18 cellular contexts compared by ENCODE assay signal in genomic region chr16:28621756-28622155, GRCh38. TPM values are rescaled to one million over a fixed set of nuclear protein-coding genes. Genes with fewer than 3 reads are reported as not detected.
DNase-seq lines count a peak whose midpoint lies in the region; ATAC-seq lines count a peak whose summit lies in the region.
"Had no signal": no experiment of that assay in that cellular context is flagged by ENCODE, and none has a peak within 500 bp of the region (broad histone marks: within the 10 kb centered on the region; RNA-seq: fewer than 3 reads in every experiment).

No MANE protein-coding gene starts in this region.

- peak overlapping the region; percentile 85 to 87 for H3K4me3 Mint-ChIP-seq in activated T-cell treated with anti-CD3 and anti-CD28 coated beads, Interleukin-2, amount 50 U/mL, for 72 hours
- H3K4me3 Mint-ChIP-seq in activated naive CD8-positive, alpha-beta T cell treated with anti-CD3 and anti-CD28 coated beads for 36 hours: peak overlapping the region; percentile 87

- peaks cover 0 to 3% of the 10 kb centered on the region in 2 donors for H3K36me3 Mint-ChIP-seq in activated T-cell treated with anti-CD3 and anti-CD28 coated beads, Interleukin-2, amount 50 U/mL, for 72 hours (ENCODE audit: insufficient read depth in 2 of 2)
- peaks cover 9% of the 10 kb centered on the region for H3K36me3 Mint-ChIP-seq in activated naive CD8-positive, alpha-beta T cell treated with anti-CD3 and anti-CD28 coated beads for 36 hours

- H3K36me3 ChIP-seq in Karpas-422 (ENCODE audit: insufficient read depth, low read length): peaks cover 29% of the 10 kb centered on the region
- H3K36me3 ChIP-seq: thoracic aorta had no signal

- peak overlapping the region; percentile 88 for H3K4me2 ChIP-seq in Karpas-422 (ENCODE audit: low read depth, low read length, poor library complexity, severe bottlenecking)

- no peak overlapping the region for H3K27ac Mint-ChIP-seq in activated T-cell treated with anti-CD3 and anti-CD28 coated beads, Interleukin-2, amount 50 U/mL, for 72 hours
- H3K27ac Mint-ChIP-seq in activated naive CD8-positive, alpha-beta T cell treated with anti-CD3 and anti-CD28 coated beads for 36 hours: peak overlapping the region; percentile 35

- H4K20me1 ChIP-seq in Karpas-422 (ENCODE audit: insufficient read depth, low read depth, low read length): no peaks in the 10 kb centered on the region

- H3K27ac ChIP-seq in Karpas-422 (ENCODE audit: low read length): peak overlapping the region; percentile 96
- H3K27ac ChIP-seq: thoracic aorta had no signal

- peak overlapping the region; percentile 80 for H3K4me3 ChIP-seq in Karpas-422 (ENCODE audit: low read length)
- H3K4me3 ChIP-seq: mucosa of descending colon, thoracic aorta had no signal

- no peaks in the 10 kb centered on the region for H3K9me3 ChIP-seq in Karpas-422 (ENCODE audit: low read length)
- H3K9me3 ChIP-seq: mucosa of descending colon, psoas muscle, thoracic aorta had no signal

- H3K9ac ChIP-seq in Karpas-422 (ENCODE audit: low read length): peak overlapping the region; percentile 95

- DNase-seq in activated T-cell treated with anti-CD3 and anti-CD28 coated beads, Interleukin-2, amount 50 U/mL, for 72 hours: no peak
- DNase-seq in activated T-cell treated with anti-CD3 and anti-CD28 coated beads for 4 hours: no peak
- DNase-seq in Karpas-422: no peak
- DNase-seq in activated naive CD8-positive, alpha-beta T cell treated with anti-CD3 and anti-CD28 coated beads for 36 hours: no peak
- peak; percentile 24 for DNase-seq in retina
- no peak for DNase-seq in NCI-H2171 treated with DMSO at 0.1 percent for 48 hours (lab: John Stamatoyannopoulos, UW)
- no peak for DNase-seq in HuH-7.5 (ENCODE audit: low spot score)
- DNase-seq: activated CD4-positive, alpha-beta T cell treated with anti-CD3 and anti-CD28 coated beads for 4 hours; cerebellar nuclear complex; DMS79; glutamatergic neuron; mucosa of descending colon; NCI-H446; psoas muscle had no signal

- peaks cover 55% of the 10 kb centered on the region for H3K4me1 ChIP-seq in Karpas-422 (ENCODE audit: low read length)
- H3K4me1 ChIP-seq: psoas muscle had no signal

- H3K9me3 Mint-ChIP-seq in activated T-cell treated with anti-CD3 and anti-CD28 coated beads, Interleukin-2, amount 50 U/mL, for 72 hours: no peaks in the 10 kb centered on the region
- H3K9me3 Mint-ChIP-seq in activated naive CD8-positive, alpha-beta T cell treated with anti-CD3 and anti-CD28 coated beads for 36 hours: no peaks in the 10 kb centered on the region

- no peaks in the 10 kb centered on the region for H3K27me3 ChIP-seq in Karpas-422 (ENCODE audit: low read length)

- ATAC-seq in activated T-cell treated with anti-CD3 and anti-CD28 coated beads, Interleukin-2, amount 50 U/mL, for 72 hours (replicated peaks in 1 of 2): peak in 1 of 2 donors; percentile 22
- ATAC-seq in GM21381 (IDR thresholded peaks at IDR 0.05; ENCODE audit: unreplicated experiment): no peak
- ATAC-seq: Panc1 had no signal

- H3K79me2 ChIP-seq in Karpas-422 (ENCODE audit: low read length): peaks cover 32% of the 10 kb centered on the region

- H3K9me2 ChIP-seq in Karpas-422 (replicated peaks; ENCODE audit: insufficient read depth, low read length): no peaks in the 10 kb centered on the region

- no peaks in the 10 kb centered on the region for H3K27me3 Mint-ChIP-seq in activated T-cell treated with anti-CD3 and anti-CD28 coated beads, Interleukin-2, amount 50 U/mL, for 72 hours (ENCODE audit: low read depth)
- H3K27me3 Mint-ChIP-seq in activated naive CD8-positive, alpha-beta T cell treated with anti-CD3 and anti-CD28 coated beads for 36 hours: no peaks in the 10 kb centered on the region

- H3K4me1 Mint-ChIP-seq in activated T-cell treated with anti-CD3 and anti-CD28 coated beads, Interleukin-2, amount 50 U/mL, for 72 hours (ENCODE audit: low read depth): peaks cover 27% of the 10 kb centered on the region
- H3K4me1 Mint-ChIP-seq in activated naive CD8-positive, alpha-beta T cell treated with anti-CD3 and anti-CD28 coated beads for 36 hours: peaks cover 15% of the 10 kb centered on the region

- H2AFZ ChIP-seq in Karpas-422 (ENCODE audit: low read length): no peak overlapping the region

RNA-seq across cellular contexts. Expression of gene SULT1A1, which starts 11.9 kb away (rescaled TPM):
- total RNA-seq in activated T-cell treated with anti-CD3 and anti-CD28 coated beads, Interleukin-2, amount 50 U/mL, for 72 hours: 10 to 100 TPM; 12.7 to 18.6 TPM
- total RNA-seq in Karpas-422 (2014; rRNA removed; shearing (Covaris generic); ENCODE audit: low replicate concordance): 122 and 179 TPM in 2 replicates
- 10 to 100 TPM; 11.6 to 13.3 TPM for total RNA-seq in activated naive CD8-positive, alpha-beta T cell treated with anti-CD3 and anti-CD28 coated beads for 36 hours

RNA-seq across cellular contexts. Expression of gene NPIPB8, which starts 16.1 kb away (rescaled TPM):
- 1 to 10 TPM in 1 of 2 donors, not detected in 1; 2.7 TPM for total RNA-seq in activated T-cell treated with anti-CD3 and anti-CD28 coated beads, Interleukin-2, amount 50 U/mL, for 72 hours
- 1.9 and 4.5 TPM in 2 replicates for total RNA-seq in Karpas-422 (2014; rRNA removed; shearing (Covaris generic); ENCODE audit: low replicate concordance)
- under 1 TPM in 1 of 2 experiments, not detected in 1; 0.39 TPM for total RNA-seq in activated naive CD8-positive, alpha-beta T cell treated with anti-CD3 and anti-CD28 coated beads for 36 hours
- total RNA-seq: kidney epithelial cell, thoracic aorta had no signal

RNA-seq across cellular contexts. Expression of gene SULT1A2, which starts 24.9 kb away (rescaled TPM):
- total RNA-seq in activated T-cell treated with anti-CD3 and anti-CD28 coated beads, Interleukin-2, amount 50 U/mL, for 72 hours: 1 to 10 TPM in 1 of 2 donors, under 1 TPM in 1; 0.25 to 1.2 TPM
- total RNA-seq in Karpas-422 (2014; rRNA removed; shearing (Covaris generic); ENCODE audit: low replicate concordance): 16.1 and 36.1 TPM in 2 replicates
- under 1 TPM; 0.24 to 0.68 TPM for total RNA-seq in activated naive CD8-positive, alpha-beta T cell treated with anti-CD3 and anti-CD28 coated beads for 36 hours
- total RNA-seq: thoracic aorta had no signal
